12 cellular contexts compared by ENCODE assay signal in the genomic region with DNA sequence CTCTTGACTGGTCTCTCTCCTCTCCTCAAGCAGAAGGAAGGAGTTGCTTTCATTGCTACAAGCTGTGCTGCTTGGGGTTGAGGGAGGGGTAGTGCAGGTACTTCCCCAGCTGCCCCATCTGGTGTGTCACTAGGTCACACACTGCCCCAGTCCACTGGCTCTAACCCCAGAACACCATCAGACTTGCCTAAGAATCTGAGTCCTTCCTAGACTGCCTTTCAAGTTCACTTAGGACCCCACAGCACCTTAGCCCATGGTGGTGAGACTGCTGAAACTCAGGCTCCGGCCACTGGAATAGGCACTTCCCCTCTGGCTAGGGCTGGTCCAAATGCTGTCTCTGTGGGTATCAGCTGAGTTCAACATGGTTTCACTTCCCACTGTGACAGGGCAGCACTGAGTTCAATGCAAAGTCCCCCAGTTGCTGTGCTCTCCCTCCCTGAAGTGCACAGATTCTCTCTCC.
A peak's percentile ranks its signal among the peaks of the same experiment; 100 is the strongest.
DNase-seq lines count a peak whose midpoint lies in the region; ATAC-seq and TF ChIP-seq lines count a peak whose summit lies in the region.
"Had no signal": no experiment of that assay in that cellular context is flagged by ENCODE, and none has a peak within 500 bp of the region (broad histone marks: within the 10 kb centered on the region; RNA-seq: fewer than 3 reads in every experiment).

No MANE protein-coding gene starts in this region.

- no peaks in the 10 kb centered on the region for H3K4me1 ChIP-seq in Peyer's patch

- no peak overlapping the region for H3K27ac ChIP-seq in Peyer's patch
- H3K27ac ChIP-seq: C4-2B had no signal

- no peaks in the 10 kb centered on the region for H3K27me3 ChIP-seq in Peyer's patch

- TF ChIP-seq POLR2A in Peyer's patch (IDR thresholded peaks at IDR 0.05): no peak

- no peaks in the 10 kb centered on the region for H3K36me3 ChIP-seq in Peyer's patch

- TF ChIP-seq CTCF in Peyer's patch (IDR thresholded peaks at IDR 0.05): no peak

- peak in 2 of 3 donors; percentile 42 to 51 for DNase-seq in Peyer's patch
- no peak for DNase-seq in Right ventricle myocardium inferior (ENCODE audit: missing footprints)
- no peak for DNase-seq in stimulated activated CD4-positive, alpha-beta T cell treated with anti-CD3 and anti-CD28 coated beads, Interleukin-2, amount 100 ng/mL, for 48 hours
- no peak for DNase-seq in SIG-M5 treated with dmso at 0.1 percent for 504 hours (lab: John Stamatoyannopoulos, UW; ENCODE audit: unreplicated experiment)
- DNase-seq in superior temporal gyrus (ENCODE audit: extremely low spot score): no peak
- DNase-seq: activated CD4-positive, alpha-beta T cell treated with anti-CD3 and anti-CD28 coated beads for 4 hours; activated naive CD8-positive, alpha-beta T cell treated with anti-CD3 and anti-CD28 coated beads, Interleukin-2, amount 50 U/mL, for 24 hours; stimulated activated CD4-positive, alpha-beta T cell treated with anti-CD3 and anti-CD28 coated beads, Interleukin-1b, Interleukin-23, amount 100 ng/mL, for 48 hours had no signal

- H3K9me3 ChIP-seq in Peyer's patch: no peaks in the 10 kb centered on the region

- ATAC-seq in GM18520 (IDR thresholded peaks at IDR 0.05; ENCODE audit: unreplicated experiment): peak; percentile 79
- ATAC-seq in GM21526 (IDR thresholded peaks at IDR 0.05; ENCODE audit: low FRiP score, unreplicated experiment): peak; percentile 98
- peak; percentile 96 for ATAC-seq in HG03103 (IDR thresholded peaks at IDR 0.05; ENCODE audit: low read depth, unreplicated experiment)
- ATAC-seq in Right ventricle myocardium inferior: no peak
- ATAC-seq: activated naive CD8-positive, alpha-beta T cell treated with anti-CD3 and anti-CD28 coated beads, Interleukin-2, amount 50 U/mL, for 24 hours had no signal

- intact Hi-C loops in Right ventricle myocardium inferior (cut with DNase I): no loop called here

- no peak overlapping the region for H3K4me3 ChIP-seq in Peyer's patch

Comparison
In these comparisons a context has a peak if more than half of its experiments do, and no peak if none do; other contexts are left out.
1. DNase-seq: peak in Peyer's patch (2 of 3); none in Right ventricle myocardium inferior (single experiment), stimulated activated CD4-positive, alpha-beta T cell treated with anti-CD3 and anti-CD28 coated beads, Interleukin-2, amount 100 ng/mL, for 48 hours (0 of 2), SIG-M5 treated with dmso at 0.1 percent for 504 hours (single experiment) and superior temporal gyrus (single experiment).